21 cellular contexts compared by ENCODE assay signal in genomic region chr2:44351676-44352075, GRCh38. TPM values are rescaled to one million over a fixed set of nuclear protein-coding genes. Genes with fewer than 3 reads are reported as not detected.
DNase-seq lines count a peak whose midpoint lies in the region; ATAC-seq, FAIRE-seq and TF ChIP-seq lines count a peak whose summit lies in the region.
"Had no signal": no experiment of that assay in that cellular context is flagged by ENCODE, and none has a peak within 500 bp of the region (broad histone marks: within the 10 kb centered on the region; RNA-seq: fewer than 3 reads in every experiment).

No MANE protein-coding gene starts in this region.

- DNase-seq in AG10803 (ENCODE audit: low read depth) (peak; percentile 21), adipocyte (ENCODE audit: low read depth) (peak; percentile 68), foreskin fibroblast (peak; percentile 13 to 22), psoas muscle (no peak), brain microvascular endothelial cell (no peak), Kasumi-1 (lab: John Stamatoyannopoulos, UW) (no peak), D721Med (ENCODE audit: insufficient read length, low spot score) (no peak)
- DNase-seq: activated naive CD4-positive, alpha-beta T cell treated with anti-CD3 and anti-CD28 coated beads for 36 hours; body of pancreas; dermis blood vessel endothelial cell; immature natural killer cell; naive thymus-derived CD8-positive, alpha-beta T cell; NCI-H2081; NCI-H510A treated with DMSO at 0.1 percent for 48 hours; SHP77 treated with DMSO at 0.1 percent for 48 hours; stimulated activated CD4-positive, alpha-beta T cell treated with anti-CD3 and anti-CD28 coated beads, Interleukin-15, amount 100 ng/mL, for 24 hours had no signal

- no peak overlapping the region for H3K4me3 ChIP-seq in AG10803 (ENCODE audit: low read length)
- peak overlapping the region; percentile 48 for H3K4me3 ChIP-seq in adipocyte (ENCODE audit: low read length)
- no peak overlapping the region for H3K4me3 ChIP-seq in foreskin fibroblast (ENCODE audit: low read depth in 1 of 2, low read length in 2 of 2)
- no peak overlapping the region for H3K4me3 ChIP-seq in psoas muscle
- no peak overlapping the region for H3K4me3 ChIP-seq in brain microvascular endothelial cell (ENCODE audit: low read depth, low read length)
- H3K4me3 ChIP-seq: body of pancreas, GM23338, prostate gland had no signal

- H3K27ac ChIP-seq in psoas muscle (peak overlapping the region; percentile 67), brain microvascular endothelial cell (no peak overlapping the region)
- H3K27ac ChIP-seq: epithelial cell of prostate, prostate gland had no signal

- peaks cover 48% of the 10 kb centered on the region for H3K4me1 ChIP-seq in adipocyte (ENCODE audit: control insufficient read depth, insufficient read depth, low read length)
- H3K4me1 ChIP-seq in psoas muscle = peaks cover 30% of the 10 kb centered on the region
- H3K4me1 ChIP-seq: prostate gland had no signal

- 38 to 72% (median 45%) methylated on average over 2 of the region's 2 CpGs for WGBS in psoas muscle, 3 donors

- H3K9me3 ChIP-seq in adipocyte (ENCODE audit: control insufficient read depth, low read length) = no peaks in the 10 kb centered on the region
- no peaks in the 10 kb centered on the region for H3K9me3 ChIP-seq in psoas muscle
- H3K9me3 ChIP-seq: body of pancreas, prostate gland had no signal

- in situ Hi-C loops in brain microvascular endothelial cell (cut with HindIII; ENCODE audit: low pct_ligation_motif_present, low sequenced_read_pairs) = no loop called here

- ATAC-seq in psoas muscle = peak; percentile 42 to 65 (median 50)
- no peak for ATAC-seq in HG03045 (IDR thresholded peaks at IDR 0.05; ENCODE audit: unreplicated experiment)
- ATAC-seq: naive thymus-derived CD8-positive, alpha-beta T cell; stimulated activated effector memory CD8-positive, alpha-beta T cell treated with anti-CD3 and anti-CD28 coated beads, Interleukin-12 subunit alpha, Interleukin-12 subunit beta, amount 100 ng/mL, for 72 hours had no signal

- TF ChIP-seq CTCF in AG10803 (conservative IDR thresholded peaks at IDR 0.05; ENCODE audit: low read length) = no peak
- TF ChIP-seq CTCF in foreskin fibroblast (IDR thresholded peaks at IDR 0.05; ENCODE audit: low read depth, low read length) = no peak
- no peak for TF ChIP-seq CTCF in psoas muscle (IDR thresholded peaks at IDR 0.05)
- TF ChIP-seq CTCF in brain microvascular endothelial cell (IDR thresholded peaks at IDR 0.05; ENCODE audit: low read depth, low read length, missing control alignments) = no peak
- no peak for TF ChIP-seq CTCF in D721Med (IDR thresholded peaks at IDR 0.05; ENCODE audit: insufficient read depth, missing control alignments)

- no peaks in the 10 kb centered on the region for H3K27me3 ChIP-seq in adipocyte (replicated peaks; ENCODE audit: control insufficient read depth, insufficient read depth, low read length)
- H3K27me3 ChIP-seq in psoas muscle (ENCODE audit: insufficient read depth in 3 of 3, low read length in 2 of 3) = no peaks in the 10 kb centered on the region
- H3K27me3 ChIP-seq in brain microvascular endothelial cell (replicated peaks) = no peaks in the 10 kb centered on the region
- H3K27me3 ChIP-seq: body of pancreas had no signal

- FAIRE-seq in D721Med (lab: Jason Lieb, UNC) = no peak

- H3K9ac ChIP-seq in adipocyte (ENCODE audit: low read length) = peak overlapping the region; percentile 45

- intact Hi-C loops in psoas muscle (cut with DNase I) = no loop called here

- H3K36me3 ChIP-seq in adipocyte (ENCODE audit: control insufficient read depth, insufficient read depth, low read length, severe bottlenecking) (no peaks in the 10 kb centered on the region), psoas muscle (ENCODE audit: insufficient read depth in 1 of 2, low read depth in 1 of 2) (peaks cover 0 to 7% of the 10 kb centered on the region in 2 donors), brain microvascular endothelial cell (replicated peaks) (no peaks in the 10 kb centered on the region)
- H3K36me3 ChIP-seq: prostate gland had no signal

RNA-seq across cellular contexts. Expression of gene PREPL, which starts 9.6 kb away (rescaled TPM):
- 10 to 100 TPM; 44.1 to 66.2 (median 50.0) TPM for total RNA-seq in psoas muscle
- polyA plus RNA-seq in psoas muscle = 10 to 100 TPM; 18.4 to 52.4 (median 19.5) TPM

RNA-seq across cellular contexts. Expression of gene CAMKMT, which starts 10.1 kb away (rescaled TPM):
- total RNA-seq in psoas muscle = 1 to 10 TPM; 4.5 to 7.3 (median 5.5) TPM
- polyA plus RNA-seq in psoas muscle = 1 to 10 TPM; 2.8 to 4.3 (median 3.3) TPM

Comparison
In these comparisons a context has a peak if more than half of its experiments do, and no peak if none do; other contexts are left out.
1. DNase-seq: peak in AG10803 (single experiment), adipocyte (single experiment) and foreskin fibroblast (2 of 2); none in psoas muscle (0 of 2), brain microvascular endothelial cell (single experiment), Kasumi-1 (0 of 2) and D721Med (single experiment).